ENCODE assay signal across 23 cellular contexts in genomic region chrX:112784692-112785091, GRCh38. TPM values are rescaled to one million over a fixed set of nuclear protein-coding genes. Genes with fewer than 3 reads are reported as not detected.
A peak's percentile ranks its signal among the peaks of the same experiment; 100 is the strongest.
DNase-seq lines count a peak whose midpoint lies in the region; ATAC-seq, FAIRE-seq and TF ChIP-seq lines count a peak whose summit lies in the region.
"Had no signal": no experiment of that assay in that cellular context is flagged by ENCODE, and none has a peak within 500 bp of the region (broad histone marks: within the 10 kb centered on the region; RNA-seq: fewer than 3 reads in every experiment).

No MANE protein-coding gene starts in this region.

- H3K4me1 ChIP-seq in HepG2 (ENCODE audit: insufficient read depth, low read length), result peaks cover 31% of the 10 kb centered on the region
- H3K4me1 ChIP-seq in right lobe of liver, result peaks cover 0 to 7% (median 0%) of the 10 kb centered on the region in 4 donors
- peaks cover 8% of the 10 kb centered on the region for H3K4me1 ChIP-seq in endocrine pancreas (ENCODE audit: control insufficient read depth, insufficient read depth, low read length)
- H3K4me1 ChIP-seq: HAP-1 had no signal

- H4K20me1 ChIP-seq in HepG2 (ENCODE audit: insufficient read depth, low read length), result no peaks in the 10 kb centered on the region

- in situ Hi-C loops in HepG2 (cut with HindIII; ENCODE audit: extremely low pct_ligation_motif_present, low pct_unique_long_range_greater_than_20kb), result no loop called here

- H2AFZ ChIP-seq in HepG2 (ENCODE audit: low read length), result no peak overlapping the region

- H3K27me3 ChIP-seq in HepG2 (ENCODE audit: control insufficient read depth in 1 of 2, insufficient read depth in 2 of 2, low read length in 2 of 2) (no peaks in the 10 kb centered on the region), right lobe of liver (no peaks in the 10 kb centered on the region), endocrine pancreas (ENCODE audit: control insufficient read depth, insufficient read depth, low read length) (no peaks in the 10 kb centered on the region)

- no peak for DNase-seq in HepG2 (ENCODE audit: low spot score)
- DNase-seq in right lobe of liver, result no peak
- DNase-seq in midbrain (lab: John Stamatoyannopoulos, UW), result peak; percentile 49
- DNase-seq in substantia nigra (lab: John Stamatoyannopoulos, UW), result peak in 27 of 49 donors; percentile 1 to 49 (median 16)
- no peak for DNase-seq in NCI-H524 (lab: John Stamatoyannopoulos, UW)
- DNase-seq in NCI-H146 treated with DMSO at 0.1 percent for 48 hours (lab: John Stamatoyannopoulos, UW; ENCODE audit: unreplicated experiment), result no peak
- DNase-seq: 8988T; ACHN; CD4-positive, CD25-positive, alpha-beta regulatory T cell; GOT3; HFFc6; NCI-H1048; NCI-H1417 treated with DMSO at 0.1 percent for 48 hours; NCI-H187 treated with DMSO at 0.1 percent for 48 hours; NCI-H2107; NCI-H524 treated with DMSO at 0.1 percent for 48 hours; Right ventricle myocardium superior; RPMI8226 had no signal

- H3K27ac ChIP-seq in HepG2 (ENCODE audit: extremely low read length, insufficient read depth, low read length), result no peak overlapping the region
- H3K27ac ChIP-seq in right lobe of liver, result no peak overlapping the region
- H3K27ac ChIP-seq in substantia nigra (ENCODE audit: low read depth, low read length, poor library complexity, severe bottlenecking), result no peak overlapping the region
- H3K27ac ChIP-seq: HL-60 had no signal

- H3K9me3 ChIP-seq in HepG2 (ENCODE audit: low read length) (no peaks in the 10 kb centered on the region), right lobe of liver (no peaks in the 10 kb centered on the region), endocrine pancreas (ENCODE audit: control insufficient read depth, low read length) (no peaks in the 10 kb centered on the region)
- H3K9me3 ChIP-seq: HAP-1 had no signal

- no peak for TF ChIP-seq EP300 in HepG2 (IDR thresholded peaks at IDR 0.05; ENCODE audit: low read depth in 2 of 2, low read length in 2 of 2)
- TF ChIP-seq EP300 in HepG2 (CRISPR knock-in tag; IDR thresholded peaks at IDR 0.05; ENCODE audit: borderline replicate concordance), result no peak

- TF ChIP-seq POLR2A in HepG2 (IDR thresholded peaks at IDR 0.05; ENCODE audit: insufficient read depth in 1 of 2, low read depth in 2 of 2, low read length in 2 of 2) (no peak), right lobe of liver (IDR thresholded peaks at IDR 0.05) (no peak)

- BruUV-seq in HepG2 (replicated peaks; lab: Mats Ljungman, UMichigan), result no TSS peak

- ATAC-seq in HepG2, result no peak
- no peak for ATAC-seq in right lobe of liver
- no peak for ATAC-seq in HG02623 (IDR thresholded peaks at IDR 0.05; ENCODE audit: unreplicated experiment)

- intact Hi-C loops in HepG2 (cut with micrococcal nuclease; ENCODE audit: unreplicated experiment) (no loop called here), right lobe of liver (cut with DNase I) (no loop called here)

- no peak overlapping the region for H3K9ac ChIP-seq in HepG2 (ENCODE audit: insufficient read depth, low read depth, low read length)
- H3K9ac ChIP-seq in endocrine pancreas (ENCODE audit: control insufficient read depth, insufficient read depth, low read length), result no peak overlapping the region

- 0 out of 2 replicates have a peak overlapping the region, but pooled peaks have one; percentile 45 for H3K4me2 ChIP-seq in HepG2 (ENCODE audit: low read depth, low read length)

- no peak overlapping the region for H3K4me3 ChIP-seq in HepG2 (replicated peaks in 1 of 3; ENCODE audit: insufficient read depth in 1 of 3, low read depth in 2 of 3, low read length in 3 of 3)
- no peak overlapping the region for H3K4me3 ChIP-seq in right lobe of liver
- peak overlapping the region; percentile 45 for H3K4me3 ChIP-seq in endocrine pancreas (ENCODE audit: control insufficient read depth, insufficient read depth, low read length)
- H3K4me3 ChIP-seq: HAP-1 had no signal

- no peaks in the 10 kb centered on the region for H3K79me2 ChIP-seq in HepG2 (ENCODE audit: insufficient read depth, low read length)

- FAIRE-seq in HepG2 (lab: Jason Lieb, UNC), result no peak
- FAIRE-seq: D721Med had no signal

- no peaks in the 10 kb centered on the region for H3K36me3 ChIP-seq in HepG2 (replicated peaks in 1 of 2; ENCODE audit: control insufficient read depth in 1 of 2, insufficient read depth in 2 of 2, low read length in 2 of 2)
- no peaks in the 10 kb centered on the region for H3K36me3 ChIP-seq in right lobe of liver
- no peaks in the 10 kb centered on the region for H3K36me3 ChIP-seq in endocrine pancreas (ENCODE audit: control insufficient read depth, insufficient read depth, low read length)

- TF ChIP-seq RAD21 in HepG2 (CRISPR knock-in tag; IDR thresholded peaks at IDR 0.05), result no peak

- WGBS in HepG2 (ENCODE audit: low lambda C conversion rate), result no CpG with 5 or more reads among the region's 3 CpGs
- WGBS in right lobe of liver (ENCODE audit: insufficient coverage, low coverage, low lambda C conversion rate, missing lambda C conversion rate), result 70% methylated on average over 3 of the region's 3 CpGs

- CTCF ChIA-PET in HepG2 (lab: Yijun Ruan, JAX; ENCODE audit: low intra/inter-chr PET ratio, low total read pairs), result no interaction called here

- POLR2A ChIA-PET in HepG2 (lab: Yijun Ruan, JAX), result no interaction called here

- TF ChIP-seq CTCF in HepG2 (CRISPR knock-in tag; IDR thresholded peaks at IDR 0.05) (no peak), right lobe of liver (IDR thresholded peaks at IDR 0.05) (no peak)

TF ChIP-seq in HepG2, 621 proteins besides CTCF, POLR2A, EP300 and RAD21:
- no peak for TF ChIP-seq ZKSCAN5 (CRISPR knock-in tag; IDR thresholded peaks at IDR 0.05)
- TF ChIP-seq TGIF2 (CRISPR knock-in tag; IDR thresholded peaks at IDR 0.05), result no peak
- no peak for TF ChIP-seq MXD3 (CRISPR knock-in tag; IDR thresholded peaks at IDR 0.05)
- no peak for TF ChIP-seq SIX4 (CRISPR knock-in tag; IDR thresholded peaks at IDR 0.05)
- no peak for TF ChIP-seq BATF2 (CRISPR knock-in tag; IDR thresholded peaks at IDR 0.05)
- no peak for TF ChIP-seq FOSL1 (CRISPR knock-in tag; IDR thresholded peaks at IDR 0.05; ENCODE audit: borderline replicate concordance)
- no peak for TF ChIP-seq FUBP1 (CRISPR knock-in tag; IDR thresholded peaks at IDR 0.05; ENCODE audit: borderline replicate concordance)
- TF ChIP-seq ZNF776 (CRISPR knock-in tag; IDR thresholded peaks at IDR 0.05), result no peak
- no peak for TF ChIP-seq NCOA2 (CRISPR knock-in tag; IDR thresholded peaks at IDR 0.05)
- TF ChIP-seq KMT2A (CRISPR knock-in tag; IDR thresholded peaks at IDR 0.05), result no peak
- no peak for TF ChIP-seq TCF7 (IDR thresholded peaks at IDR 0.05; ENCODE audit: low read depth)

RNA-seq across cellular contexts. Expression of gene AMOT, which starts 55.9 kb away (rescaled TPM):
- total RNA-seq in HepG2 (2016; rRNA removed; fragmentation: Illumina TruSeq; extraction: Trizol) (0.83 and 0.91 TPM in 2 replicates), right lobe of liver (1 to 10 TPM; 2.9 to 9.6 (median 6.0) TPM)
- total RNA-seq in HepG2 (2016; cell fraction: cytosol; rRNA removed; fragmentation: Illumina TruSeq; extraction: Trizol; ENCODE audit: low read depth), result 0.10 and 0.18 TPM in 2 replicates
- 1.00 and 1.2 TPM in 2 replicates for total RNA-seq in HepG2 (2016; cell fraction: insoluble cytoplasmic fraction; rRNA removed; fragmentation: Illumina TruSeq; extraction: Trizol)
- 0.28 and 0.79 TPM in 2 replicates for total RNA-seq in HepG2 (2016; cell fraction: membrane; rRNA removed; fragmentation: Illumina TruSeq; extraction: Trizol)
- total RNA-seq in HepG2 (2016; cell fraction: nucleus; rRNA removed; fragmentation: Illumina TruSeq; extraction: Trizol), result 0.60 and 0.65 TPM in 2 replicates
- polyA plus RNA-seq in HepG2 (2011; rRNA removed), result 0.13 and 0.39 TPM in 2 replicates
- polyA plus RNA-seq in HepG2 (2011; cell fraction: cytosol; rRNA removed), result 0.05 and 0.14 TPM in 2 replicates
- polyA plus RNA-seq in HepG2 (2011; cell fraction: nucleus; rRNA removed), result 0.05 and 0.29 TPM in 2 replicates
- polyA plus RNA-seq in HepG2 (2012), result 0.17 TPM in 1 of 2 replicates, not detected in the other
- 0.03 and 0.06 TPM in 2 replicates for polyA plus RNA-seq in HepG2 (2016; cell fraction: cytosol; fragmentation: Illumina TruSeq; extraction: Trizol; ENCODE audit: low read depth)
- 0.80 and 0.97 TPM in 2 replicates for polyA plus RNA-seq in HepG2 (2016; cell fraction: insoluble cytoplasmic fraction; fragmentation: Illumina TruSeq; extraction: Trizol; ENCODE audit: low read depth)
- polyA plus RNA-seq in HepG2 (2016; cell fraction: membrane; fragmentation: Illumina TruSeq; extraction: Trizol; ENCODE audit: low read depth), result 0.08 and 0.15 TPM in 2 replicates
- 0.59 TPM in 2 replicates for polyA plus RNA-seq in HepG2 (2016; cell fraction: nucleus; fragmentation: Illumina TruSeq; extraction: Trizol; ENCODE audit: insufficient read depth, low read depth)
- polyA minus RNA-seq in HepG2 (2011; rRNA and poly(A)+ RNA removed; ENCODE audit: low replicate concordance), result 0.72 TPM in 1 of 2 replicates, not detected in the other
- polyA minus RNA-seq in HepG2 (2011; cell fraction: cytosol; rRNA and poly(A)+ RNA removed), result 0.09 and 0.40 TPM in 2 replicates
- 0.13 and 0.87 TPM in 2 replicates for polyA minus RNA-seq in HepG2 (2011; cell fraction: nucleus; rRNA and poly(A)+ RNA removed)

Comparison
In these comparisons a context has a peak if more than half of its experiments do, and no peak if none do; other contexts are left out.
1. DNase-seq: peak in midbrain (single experiment) and substantia nigra (27 of 49); none in HepG2 (single experiment), right lobe of liver (0 of 3), NCI-H524 (0 of 2) and NCI-H146 treated with DMSO at 0.1 percent for 48 hours (single experiment).